In the genomic region with DNA sequence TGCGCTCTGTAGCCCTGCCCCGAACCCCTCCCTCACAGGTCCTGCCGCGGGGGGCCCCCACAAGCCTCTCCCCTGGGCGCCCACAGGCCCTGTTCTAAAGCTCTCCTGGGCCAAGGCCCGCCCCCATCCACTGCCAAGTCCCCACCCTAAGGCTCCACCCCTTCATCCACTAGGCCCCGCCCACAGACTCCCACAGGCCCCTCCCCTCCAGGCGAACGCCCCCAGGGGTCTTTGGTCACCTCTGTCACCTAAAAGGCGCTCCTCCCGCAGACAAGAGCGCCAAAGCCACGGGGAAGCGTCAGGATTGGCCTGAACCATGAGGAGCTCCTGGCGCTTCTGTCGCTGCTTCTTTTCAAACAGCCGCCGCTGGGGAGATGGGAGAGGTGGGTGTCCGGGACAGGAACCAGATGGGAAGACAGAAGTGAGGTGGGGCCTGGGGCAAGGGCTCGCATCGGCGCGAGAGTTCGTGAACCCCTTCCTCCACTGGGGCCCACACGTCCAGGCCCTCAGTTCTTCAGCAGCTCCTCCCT, we compare ENCODE assay signal across 6 cellular contexts. TPM values are rescaled to one million over a fixed set of nuclear protein-coding genes. Genes with fewer than 3 reads are reported as not detected.
DNase-seq lines count a peak whose midpoint lies in the region; ATAC-seq lines count a peak whose summit lies in the region.

No MANE protein-coding gene starts in this region.

- POLR2A ChIA-PET in CD8-positive, alpha-beta memory T cell (lab: Charles Lee) = interaction anchor here (0.6 kb wide), 1 partner anchor 11 kb away, joined by 7 read pairs; no protein-coding TSS in a partner anchor

- no peak for ATAC-seq in GM18517 (IDR thresholded peaks at IDR 0.05; ENCODE audit: unreplicated experiment)

- no peaks in the 10 kb centered on the region for H3K36me3 ChIP-seq in CD8-positive, alpha-beta memory T cell (ENCODE audit: insufficient read depth, low read length)

- H3K9me3 ChIP-seq in CD8-positive, alpha-beta memory T cell (ENCODE audit: low read length) = no peaks in the 10 kb centered on the region

- H3K9me3 Mint-ChIP-seq in CD8-positive, alpha-beta memory T cell = no peaks in the 10 kb centered on the region
- H3K9me3 Mint-ChIP-seq in activated naive CD4-positive, alpha-beta T cell treated with anti-CD3 and anti-CD28 coated beads, Interleukin-2, amount 50 U/mL, for 24 hours = no peaks in the 10 kb centered on the region

- H3K4me1 Mint-ChIP-seq in CD8-positive, alpha-beta memory T cell = peaks cover 21 to 27% (median 23%) of the 10 kb centered on the region in 3 donors
- peaks cover 19% of the 10 kb centered on the region for H3K4me1 Mint-ChIP-seq in activated naive CD4-positive, alpha-beta T cell treated with anti-CD3 and anti-CD28 coated beads, Interleukin-2, amount 50 U/mL, for 24 hours

- H3K27ac ChIP-seq in CD8-positive, alpha-beta memory T cell (ENCODE audit: low read depth, low read length) = no peak overlapping the region

- peak overlapping the region in 2 of 8 donors; percentile 51 to 63 for H3K27ac Mint-ChIP-seq in CD8-positive, alpha-beta memory T cell
- no peak overlapping the region for H3K27ac Mint-ChIP-seq in activated naive CD4-positive, alpha-beta T cell treated with anti-CD3 and anti-CD28 coated beads, Interleukin-2, amount 50 U/mL, for 24 hours

- DNase-seq in CD8-positive, alpha-beta memory T cell = peak in 4 of 5 donors; percentile 15 to 63 (median 34)
- DNase-seq in medulla oblongata (ENCODE audit: extremely low spot score) (peak; percentile 32), KG1 (lab: John Stamatoyannopoulos, UW) (no peak), HK-2 (ENCODE audit: unreplicated experiment) (no peak)

- no peak overlapping the region for H3K4me3 ChIP-seq in CD8-positive, alpha-beta memory T cell (ENCODE audit: low read length)

- peaks cover 10% of the 10 kb centered on the region for H3K27me3 ChIP-seq in CD8-positive, alpha-beta memory T cell (ENCODE audit: insufficient read depth, low read length, poor library complexity, severe bottlenecking)

- H3K27me3 Mint-ChIP-seq in CD8-positive, alpha-beta memory T cell = peaks cover 31 to 43% of the 10 kb centered on the region in 2 donors
- H3K27me3 Mint-ChIP-seq in activated naive CD4-positive, alpha-beta T cell treated with anti-CD3 and anti-CD28 coated beads, Interleukin-2, amount 50 U/mL, for 24 hours = peaks cover 3% of the 10 kb centered on the region

- CTCF ChIA-PET in CD8-positive, alpha-beta memory T cell (lab: Charles Lee) = interaction anchor here (1.4 kb wide), 1 partner anchor 74 kb away, joined by 4 read pairs; no protein-coding TSS in a partner anchor

- H3K36me3 Mint-ChIP-seq in CD8-positive, alpha-beta memory T cell = peaks cover 0 to 13% (median 2%) of the 10 kb centered on the region in 3 donors
- H3K36me3 Mint-ChIP-seq in activated naive CD4-positive, alpha-beta T cell treated with anti-CD3 and anti-CD28 coated beads, Interleukin-2, amount 50 U/mL, for 24 hours = peaks cover 2% of the 10 kb centered on the region

- H3K4me3 Mint-ChIP-seq in CD8-positive, alpha-beta memory T cell = peak overlapping the region in 3 of 7 donors; percentile 11 to 41 (median 19)
- peak overlapping the region; percentile 64 for H3K4me3 Mint-ChIP-seq in activated naive CD4-positive, alpha-beta T cell treated with anti-CD3 and anti-CD28 coated beads, Interleukin-2, amount 50 U/mL, for 24 hours

- H3K4me1 ChIP-seq in CD8-positive, alpha-beta memory T cell (ENCODE audit: insufficient read depth, low read length) = peaks cover 5% of the 10 kb centered on the region

RNA-seq across cellular contexts. Expression of a gene that starts 2.3 kb away (rescaled TPM):
- not detected for total RNA-seq in CD8-positive, alpha-beta memory T cell
- not detected for polyA plus RNA-seq in CD8-positive, alpha-beta memory T cell

RNA-seq across cellular contexts. Expression of a gene that starts 3.9 kb away (rescaled TPM):
- 10 to 100 TPM; 86.8 to 93.3 TPM for total RNA-seq in CD8-positive, alpha-beta memory T cell
- 147 TPM for polyA plus RNA-seq in CD8-positive, alpha-beta memory T cell

RNA-seq across cellular contexts. Expression of a gene that starts 24.0 kb away (rescaled TPM):
- total RNA-seq in CD8-positive, alpha-beta memory T cell = 10 to 100 TPM; 67.1 to 69.3 TPM
- 159 TPM for polyA plus RNA-seq in CD8-positive, alpha-beta memory T cell

RNA-seq across cellular contexts. Expression of a gene that starts 27.8 kb away (rescaled TPM):
- 1 to 10 TPM; 2.5 to 4.1 TPM for total RNA-seq in CD8-positive, alpha-beta memory T cell
- 2.7 TPM for polyA plus RNA-seq in CD8-positive, alpha-beta memory T cell

RNA-seq across cellular contexts. Expression of a gene that starts 37.2 kb away (rescaled TPM):
- total RNA-seq in CD8-positive, alpha-beta memory T cell = under 1 TPM; 0.42 to 0.53 TPM
- polyA plus RNA-seq in CD8-positive, alpha-beta memory T cell = 0.31 TPM

Comparison
In these comparisons a context has a peak if more than half of its experiments do, and no peak if none do; other contexts are left out.
1. DNase-seq: peak in CD8-positive, alpha-beta memory T cell (4 of 5) and medulla oblongata (single experiment); none in KG1 (single experiment) and HK-2 (single experiment).